16 cellular contexts compared by ENCODE assay signal in the genomic region with DNA sequence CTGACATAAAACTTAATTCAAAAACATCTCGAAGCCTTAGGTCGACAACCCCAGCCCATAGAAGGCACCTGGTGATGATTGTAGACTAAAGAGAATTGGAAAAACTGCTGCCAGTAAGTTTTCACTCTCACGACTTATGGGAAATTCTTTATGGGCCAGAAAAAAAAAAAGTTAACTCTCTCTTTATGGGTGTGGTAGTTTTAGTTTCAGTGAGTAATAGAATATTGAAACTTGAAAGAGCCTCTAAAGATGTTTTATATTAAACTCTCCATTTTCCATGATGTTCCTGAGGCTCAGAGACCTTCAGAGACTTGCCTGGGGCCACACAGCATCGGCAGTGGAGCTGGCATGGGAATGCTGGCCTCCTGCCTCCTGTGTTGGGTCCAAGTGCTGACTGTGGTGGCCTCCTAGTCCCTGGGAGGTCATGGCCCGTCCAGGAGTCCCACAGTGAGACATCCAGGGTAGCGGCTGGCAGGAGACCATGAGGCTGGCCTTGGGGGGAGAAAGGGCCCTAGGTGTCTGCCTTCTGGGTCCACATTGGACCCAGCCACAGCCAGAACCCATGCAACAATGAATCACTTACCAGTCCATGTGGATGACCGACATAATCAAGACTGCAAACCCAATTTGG.
A peak's percentile ranks its signal among the peaks of the same experiment; 100 is the strongest.
DNase-seq lines count a peak whose midpoint lies in the region; ATAC-seq and TF ChIP-seq lines count a peak whose summit lies in the region.
"Had no signal": no experiment of that assay in that cellular context is flagged by ENCODE, and none has a peak within 500 bp of the region (broad histone marks: within the 10 kb centered on the region; RNA-seq: fewer than 3 reads in every experiment).

No MANE protein-coding gene starts in this region.

- DNase-seq in MM.1S (no peak), coronary artery (ENCODE audit: low spot score) (peak; percentile 35), sciatic nerve (ENCODE audit: low spot score) (peak; percentile 33), SW 1271 (lab: John Stamatoyannopoulos, UW) (no peak), NCI-H345 treated with DMSO at 0.1 percent for 48 hours (lab: John Stamatoyannopoulos, UW; ENCODE audit: unreplicated experiment) (no peak)
- DNase-seq: CD4-positive, CD25-positive, alpha-beta regulatory T cell; DMS153; Kasumi-1; NCI-H1105 treated with DMSO at 0.1 percent for 48 hours; NCI-H345; NCI-H526 treated with DMSO at 0.1 percent for 48 hours; SIG-M5 had no signal

- CTCF ChIA-PET in HEK293 (lab: Yijun Ruan, JAX), result no interaction called here

- H3K9me3 ChIP-seq in HEK293 (ENCODE audit: control insufficient read depth, insufficient read depth, low read depth, low read length) (no peaks in the 10 kb centered on the region), MM.1S (replicated peaks; ENCODE audit: insufficient read depth, low read length) (no peaks in the 10 kb centered on the region)
- H3K9me3 ChIP-seq: Caco-2 had no signal

- no peaks in the 10 kb centered on the region for H3F3A ChIP-seq in MM.1S (ENCODE audit: insufficient read depth, low read length)

- no peaks in the 10 kb centered on the region; the same call in 1 of the 2 replicates for H3K4me1 ChIP-seq in HEK293 (ENCODE audit: control insufficient read depth, insufficient read depth, low read length)
- H3K4me1 ChIP-seq in MM.1S (ENCODE audit: low read length), result peaks cover 11% of the 10 kb centered on the region
- H3K4me1 ChIP-seq: Caco-2 had no signal

- H4K20me1 ChIP-seq in MM.1S (ENCODE audit: insufficient read depth, low read length), result no peaks in the 10 kb centered on the region

- no peak overlapping the region for H2AFZ ChIP-seq in MM.1S (ENCODE audit: low read length)

- H3K4me3 ChIP-seq in HEK293 (ENCODE audit: low read depth, low read length) (no peak overlapping the region), MM.1S (ENCODE audit: low read length) (no peak overlapping the region), coronary artery (no peak overlapping the region)

- POLR2A ChIA-PET in HEK293 (lab: Yijun Ruan, JAX), result no interaction called here

- H3K4me2 ChIP-seq in MM.1S (ENCODE audit: low read depth, low read length), result peak overlapping the region; percentile 15; the same call in 1 of the 2 replicates

- no peak overlapping the region for H3K9ac ChIP-seq in MM.1S (ENCODE audit: low read length)

- TF ChIP-seq CTCF in HEK293 (tag by site-specific recombination; IDR thresholded peaks at IDR 0.05) (no peak), MM.1S (IDR thresholded peaks at IDR 0.05; ENCODE audit: low read length) (no peak), coronary artery (IDR thresholded peaks at IDR 0.05) (no peak)

- H3K9me2 ChIP-seq in MM.1S (replicated peaks; ENCODE audit: insufficient read depth, low read length), result no peaks in the 10 kb centered on the region

- peaks cover 0 to 22% of the 10 kb centered on the region in 2 experiments; a peak in 2 of 3 replicates for H3K36me3 ChIP-seq in HEK293 (ENCODE audit: control insufficient read depth in 2 of 2, insufficient read depth in 1 of 2, low read length in 2 of 2)
- no peaks in the 10 kb centered on the region for H3K36me3 ChIP-seq in MM.1S (replicated peaks; ENCODE audit: insufficient read depth, low read length)

- no peaks in the 10 kb centered on the region for H3K27me3 ChIP-seq in MM.1S (replicated peaks; ENCODE audit: insufficient read depth, low read length)

- intact Hi-C loops in sciatic nerve (cut with DNase I), result no loop called here

- H3K27ac ChIP-seq in HEK293 (ENCODE audit: extremely low read depth, low read depth, low read length), result no peak overlapping the region
- no peak overlapping the region for H3K27ac ChIP-seq in MM.1S (ENCODE audit: low read length)
- H3K27ac ChIP-seq in coronary artery, result peak overlapping the region in 1 of 2 donors; percentile 12

- H3K79me2 ChIP-seq in MM.1S (ENCODE audit: low read length), result no peaks in the 10 kb centered on the region

- ATAC-seq in sciatic nerve (no peak), HG03378 (IDR thresholded peaks at IDR 0.05; ENCODE audit: unreplicated experiment) (no peak), GM21786 (IDR thresholded peaks at IDR 0.05; ENCODE audit: unreplicated experiment) (no peak)

TF ChIP-seq in HEK293, 187 proteins besides CTCF, POLR2A, EP300 and RAD21:
- TF ChIP-seq GLIS1 (tag by site-specific recombination; IDR thresholded peaks at IDR 0.05) (peak; percentile 66), ZNF621 (tag by site-specific recombination; IDR thresholded peaks at IDR 0.05) (no peak)

Comparison
In these comparisons a context has a peak if more than half of its experiments do, and no peak if none do; other contexts are left out.
1. DNase-seq: peak in coronary artery (single experiment) and sciatic nerve (single experiment); none in MM.1S (single experiment), SW 1271 (0 of 2) and NCI-H345 treated with DMSO at 0.1 percent for 48 hours (single experiment).